8 cellular contexts compared by ENCODE assay signal in the genomic region with DNA sequence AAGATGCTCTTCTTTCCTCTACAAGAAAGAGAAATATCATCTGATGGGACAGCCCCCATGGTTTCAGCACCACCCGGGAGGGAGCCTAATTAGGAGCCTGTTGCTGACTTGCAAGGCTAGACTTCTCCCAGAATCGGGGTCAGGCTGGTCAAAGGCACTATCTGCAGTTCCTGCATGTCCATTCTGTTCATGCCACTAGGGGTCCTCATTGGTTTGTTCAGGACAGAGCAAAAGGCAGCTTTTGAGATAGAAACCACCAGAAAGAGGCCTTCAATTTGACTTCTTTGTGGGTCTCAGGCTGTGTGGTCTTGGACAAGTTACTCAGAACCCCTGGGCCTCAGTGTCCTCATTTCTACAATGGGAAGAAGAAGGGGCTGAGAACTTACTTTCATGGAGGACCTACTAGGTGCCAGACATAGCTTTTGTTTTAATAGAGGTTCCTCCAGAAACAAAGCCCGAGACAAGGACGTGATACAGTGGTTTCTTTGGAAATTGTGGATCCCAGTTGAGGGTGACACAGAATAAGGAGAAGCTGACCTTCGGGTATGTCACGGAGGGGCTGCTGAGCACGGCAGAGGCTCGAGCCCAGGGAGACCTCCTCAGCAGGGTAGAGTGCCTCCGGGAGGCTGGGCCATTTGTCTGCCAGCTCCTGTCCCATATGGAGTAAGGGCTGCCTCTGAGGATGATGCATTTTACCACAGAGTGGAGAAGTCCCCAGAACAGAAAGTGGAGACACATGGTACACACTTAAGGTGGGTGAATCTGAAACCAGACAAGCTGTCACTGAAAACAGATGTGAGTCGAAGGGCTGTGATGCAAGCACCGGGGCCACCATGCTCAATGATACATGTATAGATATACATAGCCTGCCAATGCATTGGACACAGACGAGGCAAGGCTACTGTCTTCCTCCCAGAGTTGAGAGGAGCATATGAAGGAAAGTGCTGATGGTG. TPM values are rescaled to one million over a fixed set of nuclear protein-coding genes. Genes with fewer than 3 reads are reported as not detected.
A peak's percentile ranks its signal among the peaks of the same experiment; 100 is the strongest.
DNase-seq lines count a peak whose midpoint lies in the region; ATAC-seq and TF ChIP-seq lines count a peak whose summit lies in the region.

No MANE protein-coding gene starts in this region.

- H2BK120ac ChIP-seq in IMR-90 (ENCODE audit: low read depth, low read length): no peak overlapping the region

- no TSS peak for BruUV-seq in IMR-90 (replicated peaks; lab: Mats Ljungman, UMichigan)

- H4K8ac ChIP-seq in IMR-90 (ENCODE audit: low read depth in 2 of 2, low read length in 2 of 2): no peak overlapping the region

- POLR2A ChIA-PET in IMR-90 (lab: Charles Lee; ENCODE audit: unreplicated experiment): no interaction called here

- no peak overlapping the region for H2AFZ ChIP-seq in IMR-90 (replicated peaks; ENCODE audit: low read length, poor library complexity)

- H3K18ac ChIP-seq in IMR-90 (ENCODE audit: low read depth, low read length): no peak overlapping the region

- no peaks in the 10 kb centered on the region for H3K4me1 ChIP-seq in IMR-90 (ENCODE audit: control insufficient read depth, insufficient read depth, low read length)

- in situ Hi-C loops in IMR-90 (cut with MboI; ENCODE audit: low sequenced_read_pairs): no loop called here

- no peak overlapping the region for H2BK15ac ChIP-seq in IMR-90 (ENCODE audit: low read depth, low read length)

- no peaks in the 10 kb centered on the region for H3K9me3 ChIP-seq in IMR-90 (ENCODE audit: control insufficient read depth, insufficient read depth, low read length)

- H2AK9ac ChIP-seq in IMR-90 (replicated peaks; ENCODE audit: low read depth, low read length, poor library complexity): no peak overlapping the region

- H3K4me3 ChIP-seq in IMR-90 (ENCODE audit: insufficient read depth, low read depth, low read length): no peak overlapping the region

- H3K36me3 ChIP-seq in IMR-90 (ENCODE audit: control insufficient read depth, insufficient read depth, low read length): no peaks in the 10 kb centered on the region

- no peak for TF ChIP-seq POLR2A in IMR-90 (IDR thresholded peaks at IDR 0.05; ENCODE audit: low read depth, low read length)
- TF ChIP-seq POLR2A in erythroblast (IDR thresholded peaks at IDR 0.05; ENCODE audit: low read length): no peak

- dilution Hi-C loops in IMR-90 (cut with HindIII; ENCODE audit: low sequenced_read_pairs, unreplicated experiment): no loop called here

- peak; percentile 42 for TF ChIP-seq RAD21 in IMR-90 (IDR thresholded peaks at IDR 0.05; ENCODE audit: low read length)

- no peak overlapping the region for H2BK5ac ChIP-seq in IMR-90 (ENCODE audit: low read depth, low read length, poor library complexity, severe bottlenecking)

- H3K27me3 ChIP-seq in IMR-90 (ENCODE audit: control insufficient read depth, insufficient read depth, low read length): no peaks in the 10 kb centered on the region

- no peak overlapping the region for H2AK5ac ChIP-seq in IMR-90 (ENCODE audit: low read depth, low read length)

- H3K27ac ChIP-seq in IMR-90 (ENCODE audit: insufficient read depth, low read length): no peak overlapping the region

- H3K14ac ChIP-seq in IMR-90 (replicated peaks; ENCODE audit: low read depth, low read length): no peak overlapping the region

- H4K91ac ChIP-seq in IMR-90 (ENCODE audit: insufficient read depth, low read depth, low read length): no peak overlapping the region

- no peak overlapping the region for H2BK20ac ChIP-seq in IMR-90 (ENCODE audit: low read depth, low read length)

- H3K23ac ChIP-seq in IMR-90 (ENCODE audit: low read depth, low read length): no peak overlapping the region

- no peaks in the 10 kb centered on the region for H4K20me1 ChIP-seq in IMR-90 (ENCODE audit: insufficient read depth, low read length)

- no peak overlapping the region for H3K4me2 ChIP-seq in IMR-90 (ENCODE audit: low read depth, low read length)

- H3K4ac ChIP-seq in IMR-90 (ENCODE audit: low read depth, low read length): no peak overlapping the region

- ATAC-seq in GM21723 (IDR thresholded peaks at IDR 0.05; ENCODE audit: unreplicated experiment) (peak; percentile 86), IMR-90 (ENCODE audit: low read depth) (peak; percentile 69; the same call in 1 of the 2 replicates)

- no peak overlapping the region for H3K9ac ChIP-seq in IMR-90 (ENCODE audit: low read depth, low read length)

- WGBS in IMR-90 (ENCODE audit: extremely low coverage in 2 of 2, insufficient read length in 1 of 2), 2 experiments: no CpG with 5 or more reads among the region's 12 CpGs

- TF ChIP-seq CTCF in IMR-90 (conservative IDR thresholded peaks at IDR 0.05; ENCODE audit: low read depth, low read length): peak; percentile 50

- no peaks in the 10 kb centered on the region for H3K9me1 ChIP-seq in IMR-90 (ENCODE audit: insufficient read depth, low read length)

- no peaks in the 10 kb centered on the region for H3K79me1 ChIP-seq in IMR-90 (ENCODE audit: low read depth in 1 of 2, low read length in 2 of 2)

- intact Hi-C loops in IMR-90 (cut with micrococcal nuclease): no loop called here

- no peak overlapping the region for H4K5ac ChIP-seq in IMR-90 (ENCODE audit: low read depth, low read length)

- CTCF ChIA-PET in IMR-90 (lab: Yijun Ruan, JAX): no interaction called here

- no peak overlapping the region for H3K56ac ChIP-seq in IMR-90 (ENCODE audit: extremely low read depth, insufficient read depth, low read length)

- DNase-seq in SHP77 (lab: John Stamatoyannopoulos, UW) (peak; percentile 29 to 62), SHP77 treated with DMSO at 0.1 percent for 48 hours (lab: John Stamatoyannopoulos, UW) (no peak), IMR-90 (peak; percentile 34), RPMI7951 (ENCODE audit: low read depth) (peak; percentile 54), erythroblast (lab: John Stamatoyannopoulos, UW) (peak; percentile 23 to 45), non-pigmented ciliary epithelial cell (ENCODE audit: low read depth) (peak; percentile 10), cortex of kidney (lab: John Stamatoyannopoulos, UW) (no peak)

TF ChIP-seq in IMR-90, 13 proteins besides CTCF, POLR2A, EP300 and RAD21:
- TF ChIP-seq BHLHE40 (IDR thresholded peaks at IDR 0.05; ENCODE audit: low read depth, low read length) (no peak), SMC3 (IDR thresholded peaks at IDR 0.05; ENCODE audit: low read depth, low read length) (peak; percentile 34)

RNA-seq across cellular contexts. Expression of a gene that starts 33.1 kb away (rescaled TPM):
- not detected in 2 replicates for total RNA-seq in IMR-90 (2012; rRNA removed)
- polyA plus RNA-seq in IMR-90 (2012; rRNA removed): not detected in 2 replicates
- polyA plus RNA-seq in IMR-90 (2012; cell fraction: cytosol; rRNA removed): not detected in 2 replicates
- polyA plus RNA-seq in IMR-90 (2012; cell fraction: nucleus; rRNA removed; ENCODE audit: low replicate concordance): not detected in 2 replicates
- total RNA-seq in RPMI7951 (2014; rRNA removed; shearing (Covaris generic)): not detected in 2 replicates

Comparison
In these comparisons a context has a peak if more than half of its experiments do, and no peak if none do; other contexts are left out.
1. DNase-seq: peak in SHP77 (2 of 2), IMR-90 (single experiment), RPMI7951 (single experiment), erythroblast (2 of 2) and non-pigmented ciliary epithelial cell (single experiment); none in SHP77 treated with DMSO at 0.1 percent for 48 hours (single experiment) and cortex of kidney (single experiment).